Comparison of ENCODE assay signal across 8 cellular contexts in the genomic region with DNA sequence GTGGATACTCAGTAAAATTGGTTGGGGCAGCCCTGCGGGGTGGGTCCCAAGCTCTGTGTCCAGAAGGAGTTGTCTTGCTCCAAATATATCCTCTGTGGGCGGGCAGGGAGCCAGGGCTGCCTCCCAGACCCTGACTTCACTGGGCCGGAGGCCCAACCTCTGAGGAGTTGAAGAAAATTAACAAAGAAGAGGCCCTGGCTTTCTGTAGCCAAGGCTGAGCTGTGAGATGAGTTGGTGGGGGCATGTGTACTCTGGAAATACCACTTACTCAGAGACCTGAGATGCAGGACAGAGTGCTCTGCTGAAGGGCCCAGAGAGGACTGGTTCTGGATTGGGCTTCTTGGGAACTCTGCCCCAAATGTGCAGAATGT.
DNase-seq lines count a peak whose midpoint lies in the region; ATAC-seq lines count a peak whose summit lies in the region.

No MANE protein-coding gene starts in this region.

- H3K4me1 ChIP-seq in rectal smooth muscle tissue (ENCODE audit: control insufficient read depth, insufficient read depth, low read length): peaks cover 19% of the 10 kb centered on the region

- H3K4me3 Mint-ChIP-seq in T-helper 17 cell: no peak overlapping the region

- peak overlapping the region; percentile 92 for H3K27ac Mint-ChIP-seq in T-helper 17 cell

- no peak overlapping the region for H3K4me3 ChIP-seq in rectal smooth muscle tissue (ENCODE audit: low read length)

- H3K36me3 Mint-ChIP-seq in T-helper 17 cell (ENCODE audit: low read depth): no peaks in the 10 kb centered on the region

- peak overlapping the region; percentile 81 for H3K27ac ChIP-seq in rectal smooth muscle tissue (ENCODE audit: low read depth, low read length)

- H3K27me3 Mint-ChIP-seq in T-helper 17 cell: no peaks in the 10 kb centered on the region

- ATAC-seq in T-helper 17 cell (no peak), HG03139 (IDR thresholded peaks at IDR 0.05; ENCODE audit: unreplicated experiment) (no peak), HG03520 (IDR thresholded peaks at IDR 0.05; ENCODE audit: unreplicated experiment) (no peak)

- H3K4me1 Mint-ChIP-seq in T-helper 17 cell: peaks cover 30% of the 10 kb centered on the region

- no peaks in the 10 kb centered on the region for H3K36me3 ChIP-seq in rectal smooth muscle tissue (ENCODE audit: control insufficient read depth, insufficient read depth, low read length)

- H3K27me3 ChIP-seq in rectal smooth muscle tissue (ENCODE audit: control insufficient read depth, insufficient read depth, low read length): no peaks in the 10 kb centered on the region

- peak overlapping the region; percentile 14 for H3K9ac ChIP-seq in rectal smooth muscle tissue (ENCODE audit: low read length)

- DNase-seq in ELR (ENCODE audit: low read depth) (peak; percentile 67), T-helper 17 cell (no peak), globus pallidus (ENCODE audit: low spot score) (peak; percentile 61), GOT3 (lab: John Stamatoyannopoulos, UW) (no peak), NCI-H2081 treated with DMSO at 0.1 percent for 48 hours (lab: John Stamatoyannopoulos, UW) (no peak)

- no peaks in the 10 kb centered on the region for H3K9me3 ChIP-seq in T-helper 17 cell (ENCODE audit: control insufficient read depth, low read length, poor library complexity, severe bottlenecking)

Comparison
In these comparisons a context has a peak if more than half of its experiments do, and no peak if none do; other contexts are left out.
1. DNase-seq: peak in ELR (single experiment) and globus pallidus (single experiment); none in T-helper 17 cell (0 of 3), GOT3 (single experiment) and NCI-H2081 treated with DMSO at 0.1 percent for 48 hours (single experiment).